7 cellular contexts compared by ENCODE assay signal in the genomic region with DNA sequence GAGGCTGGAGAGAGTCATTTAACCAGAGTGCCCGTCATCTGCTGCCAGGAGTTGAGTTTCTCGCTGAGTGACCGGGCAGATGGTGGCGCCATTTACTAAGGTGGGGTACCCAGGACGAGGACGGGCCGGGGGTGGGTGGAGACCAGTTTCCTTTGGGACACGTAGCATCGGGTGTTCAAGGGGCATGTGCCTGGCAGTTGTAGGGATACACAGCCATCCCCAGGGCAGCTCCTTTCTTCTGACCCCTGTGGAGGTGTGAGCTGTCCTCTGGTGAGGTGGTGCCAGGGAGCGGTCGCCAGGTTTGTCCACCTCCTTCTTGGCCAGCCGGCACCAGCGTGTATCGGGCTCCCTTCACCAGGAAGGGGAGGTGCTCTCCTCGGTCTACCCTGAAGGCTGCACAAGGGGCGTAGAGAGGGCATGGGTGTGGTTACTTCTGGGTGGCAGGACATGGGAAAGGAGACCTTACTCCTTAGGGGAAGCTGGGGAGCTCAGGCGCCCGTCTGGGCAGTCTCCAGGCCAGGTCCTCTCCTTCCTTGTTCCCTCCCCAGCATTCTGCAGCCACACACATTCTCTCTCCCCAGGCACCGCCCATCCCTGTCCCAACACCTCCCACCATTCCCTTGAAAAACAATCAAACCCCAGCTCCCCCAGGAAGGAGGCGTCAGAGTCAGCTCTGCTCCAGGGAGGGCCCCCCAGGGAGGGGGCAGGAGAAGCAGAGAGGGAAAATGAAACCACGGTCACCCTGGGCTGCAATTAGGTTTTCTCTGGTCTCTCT. TPM values are rescaled to one million over a fixed set of nuclear protein-coding genes. Genes with fewer than 3 reads are reported as not detected.
DNase-seq lines count a peak whose midpoint lies in the region; ATAC-seq, FAIRE-seq and TF ChIP-seq lines count a peak whose summit lies in the region.

No MANE protein-coding gene starts in this region.

- H3K27ac ChIP-seq in kidney (ENCODE audit: low read depth in 2 of 2, low read length in 2 of 2), result peak overlapping the region; percentile 77 to 90

- H3K9ac ChIP-seq in kidney (ENCODE audit: low read length in 2 of 2), result peak overlapping the region; percentile 51 to 74

- TF ChIP-seq CTCF in GM10248 (IDR thresholded peaks at IDR 0.05; ENCODE audit: control extremely low read depth, extremely low read depth, low read depth, missing control alignments) (peak; percentile 76), choroid plexus epithelial cell (conservative IDR thresholded peaks at IDR 0.05; ENCODE audit: low read depth, low read length) (peak; percentile 64), kidney (IDR thresholded peaks at IDR 0.05; ENCODE audit: borderline replicate concordance, extremely low read depth, insufficient read depth) (peak; percentile 82)

- no peaks in the 10 kb centered on the region for H3K9me3 ChIP-seq in kidney (ENCODE audit: control insufficient read depth in 1 of 2, low read length in 2 of 2)

- ATAC-seq in activated CD4-positive, CD25-positive, alpha-beta regulatory T cell treated with anti-CD3 and anti-CD28 coated beads, Interleukin-2, amount 50 U/mL, for 24 hours, result peak; percentile 46
- no peak for ATAC-seq in GM19328 (IDR thresholded peaks at IDR 0.05; ENCODE audit: unreplicated experiment)

- intact Hi-C loops in kidney (cut with DNase I), result loop anchor here (10.0 kb wide), 2 partner anchors 297 to 497 kb away; no protein-coding TSS in a partner anchor

- POLR2A ChIA-PET in GM10248 (lab: Yijun Ruan, JAX), result no interaction called here

- FAIRE-seq in kidney (lab: Jason Lieb, UNC), result no peak

- H3K4me1 ChIP-seq in kidney (ENCODE audit: control insufficient read depth in 1 of 2, insufficient read depth in 1 of 2, low read depth in 1 of 2, low read length in 2 of 2), result peaks cover 0 to 4% of the 10 kb centered on the region in 2 donors

- H3K36me3 ChIP-seq in kidney (ENCODE audit: control insufficient read depth in 1 of 2, insufficient read depth in 2 of 2, low read length in 2 of 2), result no peaks in the 10 kb centered on the region

- CTCF ChIA-PET in GM10248 (lab: Yijun Ruan, JAX), result interaction anchor here (0.6 to 3.0 kb wide), 21 partner anchors 9 to 1968 kb away, joined by 3 to 13 read pairs (median 3); a partner anchor contains a TSS

- peak; percentile 74 for DNase-seq in GM10248 (ENCODE audit: extremely low spot score)
- peak; percentile 35 for DNase-seq in NCI-H1694 (lab: John Stamatoyannopoulos, UW)
- peak; percentile 91 for DNase-seq in choroid plexus epithelial cell (ENCODE audit: low read depth)
- peak; percentile 92 for DNase-seq in kidney
- peak; percentile 29 to 58 for DNase-seq in stimulated activated CD4-positive, alpha-beta T cell treated with anti-CD3 and anti-CD28 coated beads, Interleukin-15, amount 100 ng/mL, for 48 hours (ENCODE audit: low read depth in 2 of 2)

- H3K4me3 ChIP-seq in choroid plexus epithelial cell (ENCODE audit: low read depth, low read length) (peak overlapping the region; percentile 62), kidney (ENCODE audit: low read length in 2 of 2) (peak overlapping the region; percentile 71 to 95)

RNA-seq across cellular contexts. Expression of a gene that starts 10.3 kb away (rescaled TPM):
- total RNA-seq in kidney, result not detected
- 0.84 TPM for polyA plus RNA-seq in kidney (ENCODE audit: insufficient read depth, low read depth, low replicate concordance)

RNA-seq across cellular contexts. Expression of a gene that starts 20.8 kb away (rescaled TPM):
- total RNA-seq in kidney, result 30.2 TPM
- polyA plus RNA-seq in kidney (ENCODE audit: insufficient read depth, low read depth, low replicate concordance), result 5.5 TPM

Comparison
In these comparisons a context has a peak if more than half of its experiments do, and no peak if none do; other contexts are left out.
1. DNase-seq: peak in every context shown above with its lines; median percentile 92 in kidney; 91 in choroid plexus epithelial cell; 74 in GM10248; 44 in stimulated activated CD4-positive, alpha-beta T cell treated with anti-CD3 and anti-CD28 coated beads, Interleukin-15, amount 100 ng/mL, for 48 hours; 35 in NCI-H1694.